37 cellular contexts compared by ENCODE assay signal in genomic region chr12:54585243-54585642, GRCh38. TPM values are rescaled to one million over a fixed set of nuclear protein-coding genes. Genes with fewer than 3 reads are reported as not detected.
"Had no signal": no experiment of that assay in that cellular context is flagged by ENCODE, and none has a peak within 500 bp of the region (broad histone marks: within the 10 kb centered on the region; RNA-seq: fewer than 3 reads in every experiment).

No MANE protein-coding gene starts in this region.

- H3K9me3 ChIP-seq: heart right ventricle, neutrophil, stomach, suprapubic skin, tibial artery had no signal

- H3K36me3 Mint-ChIP-seq: memory B cell; natural killer cell; stimulated activated naive B cell treated with anti-CD40 and anti-IgM and Interleukin-4, amounts not matched to agents 10 μg/mL and 1 μg/mL and 100 μg/mL, for 72 hours had no signal

- ATAC-seq: activated T-helper 17 cell treated with anti-CD3 and anti-CD28 coated beads, Interleukin-2, amount 50 U/mL, for 72 hours; effector memory CD8-positive, alpha-beta T cell; esophagus mucosa; heart right ventricle; sciatic nerve; stimulated activated naive B cell treated with anti-CD40 and anti-IgM and Interleukin-4, amounts not matched to agents 10 μg/mL and 1 μg/mL and 100 μg/mL, for 72 hours had no signal

- H3K4me3 Mint-ChIP-seq: activated T-helper 17 cell treated with anti-CD3 and anti-CD28 coated beads, Interleukin-2, amount 50 U/mL, for 72 hours; effector memory CD8-positive, alpha-beta T cell; memory B cell; natural killer cell; stimulated activated naive B cell treated with anti-CD40 and anti-IgM and Interleukin-4, amounts not matched to agents 10 μg/mL and 1 μg/mL and 100 μg/mL, for 72 hours; T-helper 1 cell treated with Interleukin-12 subunit alpha and Interleukin-12 subunit beta and Interleukin-4 antibody, amounts not matched to agents 30 μg/mL and 1 μg/mL, for 36 hours had no signal

- H3K4me3 ChIP-seq: heart right ventricle, stomach, suprapubic skin, tibial artery had no signal

- H3K27ac ChIP-seq: heart right ventricle, neutrophil, stomach, suprapubic skin, tibial artery, VCaP had no signal

- H3K27me3 ChIP-seq: tibial artery had no signal

- H3K9me3 Mint-ChIP-seq: activated T-helper 17 cell treated with anti-CD3 and anti-CD28 coated beads, Interleukin-2, amount 50 U/mL, for 72 hours; effector memory CD8-positive, alpha-beta T cell; memory B cell; natural killer cell; stimulated activated naive B cell treated with anti-CD40 and anti-IgM and Interleukin-4, amounts not matched to agents 10 μg/mL and 1 μg/mL and 100 μg/mL, for 72 hours; T-helper 1 cell treated with Interleukin-12 subunit alpha and Interleukin-12 subunit beta and Interleukin-4 antibody, amounts not matched to agents 30 μg/mL and 1 μg/mL, for 36 hours had no signal

- DNase-seq: activated CD4-positive, alpha-beta T cell treated with anti-CD3 and anti-CD28 coated beads for 48 hours; activated CD4-positive, alpha-beta T cell treated with anti-CD3 and anti-CD28 coated beads, Interleukin-2, amount 50 U/mL, for 48 hours; activated CD8-positive, alpha-beta memory T cell treated with anti-CD3 and anti-CD28 coated beads, Interleukin-2, amount 50 U/mL, for 4 hours; activated gamma-delta T cell treated with Interleukin-2 at 50 U/mL for 16 hours; activated naive CD4-positive, alpha-beta T cell treated with anti-CD3 and anti-CD28 coated beads, Interleukin-2, amount 50 U/mL, for 16 hours; activated T-cell treated with anti-CD3 and anti-CD28 coated beads, Interleukin-2, amount 50 U/mL, for 1 hour; amniotic stem cell; caudate nucleus; cortex of kidney; effector memory CD8-positive, alpha-beta T cell; foreskin fibroblast; heart right ventricle; natural killer cell; small intestine; stimulated activated CD4-positive, alpha-beta T cell treated with anti-CD3 and anti-CD28 coated beads, Interleukin-2, amount 100 ng/mL, for 24 hours; stimulated activated naive B cell treated with anti-CD40 and anti-IgM and Interleukin-4, amounts not matched to agents 10 μg/mL and 1 μg/mL and 100 μg/mL, for 72 hours; stomach; SW 1271; T-helper 9 cell; tibial artery had no signal

- H3K36me3 ChIP-seq: heart right ventricle, neutrophil, suprapubic skin had no signal

- H3K27ac Mint-ChIP-seq: activated T-helper 17 cell treated with anti-CD3 and anti-CD28 coated beads, Interleukin-2, amount 50 U/mL, for 72 hours; effector memory CD8-positive, alpha-beta T cell; memory B cell; natural killer cell; progenitor cell of endocrine pancreas; stimulated activated naive B cell treated with anti-CD40 and anti-IgM and Interleukin-4, amounts not matched to agents 10 μg/mL and 1 μg/mL and 100 μg/mL, for 72 hours; T-helper 1 cell treated with Interleukin-12 subunit alpha and Interleukin-12 subunit beta and Interleukin-4 antibody, amounts not matched to agents 30 μg/mL and 1 μg/mL, for 36 hours had no signal

RNA-seq across cellular contexts. Expression of gene PPP1R1A, which starts 3.2 kb away (rescaled TPM):
- total RNA-seq: activated CD8-positive, alpha-beta memory T cell treated with anti-CD3 and anti-CD28 coated beads for 36 hours; activated T-helper 17 cell treated with anti-CD3 and anti-CD28 coated beads, Interleukin-2, amount 50 U/mL, for 72 hours; chondrocyte; esophagus mucosa; mononuclear cell; natural killer cell; osteocyte had no signal

RNA-seq across cellular contexts. Expression of gene PDE1B, which starts 35.8 kb away (rescaled TPM):
- total RNA-seq: osteocyte had no signal

RNA-seq across cellular contexts. Expression of gene LACRT, which starts 49.5 kb away (rescaled TPM):
- total RNA-seq: activated CD8-positive, alpha-beta memory T cell treated with anti-CD3 and anti-CD28 coated beads for 36 hours; activated T-helper 17 cell treated with anti-CD3 and anti-CD28 coated beads, Interleukin-2, amount 50 U/mL, for 72 hours; astrocyte; chondrocyte; esophagus mucosa; heart right ventricle; kidney epithelial cell; mononuclear cell; natural killer cell; osteocyte; progenitor cell of endocrine pancreas; renal cortical epithelial cell; sciatic nerve; stomach; ureter had no signal
- polyA plus RNA-seq: heart right ventricle, small intestine, stomach had no signal
